In the genomic region with DNA sequence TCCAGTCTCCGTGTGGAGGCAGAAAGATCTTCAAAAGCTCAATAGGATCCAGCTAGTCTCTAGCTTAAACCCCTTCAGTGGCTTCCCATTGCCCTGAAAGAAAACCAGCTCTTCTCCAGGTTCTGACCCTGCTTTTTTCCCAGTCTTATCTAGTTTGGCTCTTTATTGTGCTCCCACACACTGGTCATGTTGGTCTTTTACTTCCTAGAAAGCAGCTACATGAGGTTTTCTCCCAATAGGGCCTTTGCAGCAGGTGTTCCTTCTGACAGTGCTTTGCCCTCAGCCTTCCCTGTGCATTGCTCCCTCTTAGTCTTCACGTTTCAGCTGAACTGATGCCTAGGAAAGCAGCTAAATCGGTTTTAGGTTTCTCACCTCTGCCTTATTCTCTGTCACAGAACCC, we compare ENCODE assay signal across 28 cellular contexts.
"Had no signal": no experiment of that assay in that cellular context is flagged by ENCODE, and none has a peak within 500 bp of the region (broad histone marks: within the 10 kb centered on the region; RNA-seq: fewer than 3 reads in every experiment).

No MANE protein-coding gene starts in this region.

- H3K4me2 ChIP-seq: neural progenitor cell had no signal

- H3K36me3 ChIP-seq: neural progenitor cell, pancreas, right lobe of liver, sigmoid colon, stomach, thoracic aorta, thyroid gland, tibial nerve, upper lobe of right lung, uterus had no signal

- DNase-seq: naive thymus-derived CD4-positive, alpha-beta T cell; natural killer cell; occipital lobe; pancreas; posterior cingulate gyrus; psoas muscle; right cardiac atrium; right lobe of liver; sigmoid colon; small intestine; stimulated activated CD4-positive, alpha-beta T cell treated with anti-CD3 and anti-CD28 coated beads, Interleukin-15, amount 100 ng/mL, for 24 hours; stimulated activated CD4-positive, alpha-beta T cell treated with anti-CD3 and anti-CD28 coated beads, Interleukin-2, amount 100 ng/mL, for 24 hours; stimulated activated CD4-positive, alpha-beta T cell treated with anti-CD3 and anti-CD28 coated beads, Interleukin-2, amount 100 ng/mL, for 48 hours; stimulated activated CD4-positive, alpha-beta T cell treated with anti-CD3 and anti-CD28 coated beads, Interleukin-4, amount 100 ng/mL, for 24 hours; stimulated activated naive B cell treated with anti-CD40 and anti-IgM and Interleukin-4, amounts not matched to agents 10 μg/mL and 1 μg/mL and 100 μg/mL, for 72 hours; stimulated activated naive CD4-positive, alpha-beta T cell treated with Interleukin-2 at 50 U/mL for 16 hours; stomach; thyroid gland; upper lobe of right lung; uterus had no signal

- H3K4me1 ChIP-seq: neural progenitor cell, psoas muscle, right lobe of liver, stomach, tibial nerve, upper lobe of right lung, uterus had no signal

- H3K9ac ChIP-seq: neural progenitor cell had no signal

- H3K4me1 Mint-ChIP-seq: natural killer cell; stimulated activated effector memory CD8-positive, alpha-beta T cell treated with anti-CD3 and anti-CD28 coated beads, Interleukin-12 subunit alpha, Interleukin-12 subunit beta, amount 100 ng/mL, for 72 hours; stimulated activated naive B cell treated with anti-CD40 and anti-IgM and Interleukin-4, amounts not matched to agents 10 μg/mL and 1 μg/mL and 100 μg/mL, for 72 hours had no signal

- H3K4me3 ChIP-seq: neural progenitor cell, pancreas, psoas muscle, right lobe of liver, sigmoid colon, stomach, thoracic aorta, thyroid gland, tibial nerve, upper lobe of right lung, uterus had no signal

- H3K9me3 Mint-ChIP-seq: naive thymus-derived CD4-positive, alpha-beta T cell; natural killer cell; stimulated activated effector memory CD8-positive, alpha-beta T cell treated with anti-CD3 and anti-CD28 coated beads, Interleukin-12 subunit alpha, Interleukin-12 subunit beta, amount 100 ng/mL, for 72 hours; stimulated activated naive B cell treated with anti-CD40 and anti-IgM and Interleukin-4, amounts not matched to agents 10 μg/mL and 1 μg/mL and 100 μg/mL, for 72 hours; stimulated activated naive CD8-positive, alpha-beta T cell treated with anti-CD3 and anti-CD28 coated beads, Interleukin-15, Interleukin-2, amounts not matched to agents 100 ng/mL and 50 ng/mL, for 24 hours had no signal

- H3K27ac Mint-ChIP-seq: naive thymus-derived CD4-positive, alpha-beta T cell; natural killer cell; nephron; neural progenitor cell; progenitor cell of endocrine pancreas; stimulated activated effector memory CD8-positive, alpha-beta T cell treated with anti-CD3 and anti-CD28 coated beads, Interleukin-12 subunit alpha, Interleukin-12 subunit beta, amount 100 ng/mL, for 72 hours; stimulated activated naive B cell treated with anti-CD40 and anti-IgM and Interleukin-4, amounts not matched to agents 10 μg/mL and 1 μg/mL and 100 μg/mL, for 72 hours; stimulated activated naive CD8-positive, alpha-beta T cell treated with anti-CD3 and anti-CD28 coated beads, Interleukin-15, Interleukin-2, amounts not matched to agents 100 ng/mL and 50 ng/mL, for 24 hours; type B pancreatic cell had no signal

- H2AFZ ChIP-seq: neural progenitor cell had no signal

- H3K27me3 ChIP-seq: pancreas, right lobe of liver, thyroid gland, tibial nerve, uterus had no signal

- H3K36me3 Mint-ChIP-seq: naive thymus-derived CD4-positive, alpha-beta T cell; natural killer cell; stimulated activated effector memory CD8-positive, alpha-beta T cell treated with anti-CD3 and anti-CD28 coated beads, Interleukin-12 subunit alpha, Interleukin-12 subunit beta, amount 100 ng/mL, for 72 hours; type B pancreatic cell had no signal

- H3K9me3 ChIP-seq: pancreas, psoas muscle, right lobe of liver, sigmoid colon, stomach, thoracic aorta, thyroid gland, tibial nerve, upper lobe of right lung, uterus had no signal

- H3K4me3 Mint-ChIP-seq: naive thymus-derived CD4-positive, alpha-beta T cell; natural killer cell; nephron; neural progenitor cell; stimulated activated effector memory CD8-positive, alpha-beta T cell treated with anti-CD3 and anti-CD28 coated beads, Interleukin-12 subunit alpha, Interleukin-12 subunit beta, amount 100 ng/mL, for 72 hours; stimulated activated naive B cell treated with anti-CD40 and anti-IgM and Interleukin-4, amounts not matched to agents 10 μg/mL and 1 μg/mL and 100 μg/mL, for 72 hours; stimulated activated naive CD8-positive, alpha-beta T cell treated with anti-CD3 and anti-CD28 coated beads, Interleukin-15, Interleukin-2, amounts not matched to agents 100 ng/mL and 50 ng/mL, for 24 hours; type B pancreatic cell had no signal

- ATAC-seq: naive thymus-derived CD4-positive, alpha-beta T cell; natural killer cell; psoas muscle; right cardiac atrium; right lobe of liver; stimulated activated effector memory CD8-positive, alpha-beta T cell treated with anti-CD3 and anti-CD28 coated beads, Interleukin-12 subunit alpha, Interleukin-12 subunit beta, amount 100 ng/mL, for 72 hours; stimulated activated naive B cell treated with anti-CD40 and anti-IgM and Interleukin-4, amounts not matched to agents 10 μg/mL and 1 μg/mL and 100 μg/mL, for 72 hours; upper lobe of right lung had no signal

- H3K27ac ChIP-seq: neural progenitor cell, pancreas, psoas muscle, right lobe of liver, sigmoid colon, stomach, thoracic aorta, thyroid gland, tibial nerve, upper lobe of right lung, uterus had no signal
